9 cellular contexts compared by ENCODE assay signal in the genomic region with DNA sequence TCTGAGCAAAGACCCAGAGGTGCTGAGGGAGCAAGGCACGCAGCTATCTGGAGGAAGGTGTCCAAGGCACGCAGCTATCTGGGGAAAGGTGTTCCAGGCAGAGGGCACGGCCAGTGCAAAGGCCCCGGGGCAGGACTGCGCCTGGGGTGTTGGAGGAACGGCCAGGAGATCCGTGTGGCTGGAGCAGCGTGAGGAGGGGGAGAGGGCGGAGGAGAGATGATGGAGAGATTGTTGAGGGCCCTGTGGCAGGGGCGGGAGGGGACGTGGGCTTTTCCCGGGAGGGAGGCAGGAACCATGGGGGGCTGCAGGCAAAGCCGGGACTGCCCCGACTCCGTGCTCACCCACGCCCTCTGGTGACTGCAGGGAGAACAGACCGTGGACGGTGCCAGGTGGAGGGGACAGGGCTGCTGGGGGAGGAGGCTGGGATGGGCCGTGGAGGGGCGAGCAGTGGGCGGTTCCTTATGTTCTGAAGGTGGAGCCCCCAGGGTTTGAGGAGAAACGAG. TPM values are rescaled to one million over a fixed set of nuclear protein-coding genes. Genes with fewer than 3 reads are reported as not detected.
DNase-seq lines count a peak whose midpoint lies in the region; ATAC-seq, FAIRE-seq and TF ChIP-seq lines count a peak whose summit lies in the region.
"Had no signal": no experiment of that assay in that cellular context is flagged by ENCODE, and none has a peak within 500 bp of the region (broad histone marks: within the 10 kb centered on the region; RNA-seq: fewer than 3 reads in every experiment).

No MANE protein-coding gene starts in this region.

- DNase-seq in AG08396 (ENCODE audit: low spot score) (peak; percentile 87), H54 (ENCODE audit: insufficient read length, low spot score) (peak; percentile 65), astrocyte of the spinal cord (ENCODE audit: low read depth, low spot score) (no peak), kidney epithelial cell (ENCODE audit: low read depth) (no peak), mesenteric fat pad (ENCODE audit: low spot score) (no peak)
- DNase-seq in T-helper 2 cell treated with Interferon-gamma antibody and Interleukin-4, amounts not matched to agents 5 μg/mL and 100 μg/mL, for 36 hours (ENCODE audit: low spot score): peak; percentile 13
- DNase-seq in stimulated activated CD8-positive, alpha-beta memory T cell treated with anti-CD3 and anti-CD28 coated beads, Interleukin-12 subunit alpha, Interleukin-12 subunit beta, amount 100 ng/mL, for 1 hour (ENCODE audit: low read depth): peak; percentile 36

- no peak for ATAC-seq in GM19023 (IDR thresholded peaks at IDR 0.05; ENCODE audit: unreplicated experiment)

- H3K36me3 ChIP-seq in kidney epithelial cell (ENCODE audit: control insufficient read depth, insufficient read depth, low read length): no peaks in the 10 kb centered on the region

- H3K9me3 Mint-ChIP-seq in T-helper 2 cell treated with Interferon-gamma antibody and Interleukin-4, amounts not matched to agents 5 μg/mL and 100 μg/mL, for 36 hours: no peaks in the 10 kb centered on the region

- TF ChIP-seq CTCF in astrocyte of the spinal cord (IDR thresholded peaks at IDR 0.05; ENCODE audit: low read depth, low read length): peak; percentile 78
- peak; percentile 70 for TF ChIP-seq CTCF in kidney epithelial cell (IDR thresholded peaks at IDR 0.05; ENCODE audit: insufficient read depth, low read length, poor library complexity, severe bottlenecking)

- no peaks in the 10 kb centered on the region for H3K36me3 Mint-ChIP-seq in T-helper 2 cell treated with Interferon-gamma antibody and Interleukin-4, amounts not matched to agents 5 μg/mL and 100 μg/mL, for 36 hours (ENCODE audit: low read depth)

- in situ Hi-C loops in astrocyte of the spinal cord (cut with HindIII; ENCODE audit: low sequenced_read_pairs): no loop called here

- H3K27me3 ChIP-seq in kidney epithelial cell (ENCODE audit: control insufficient read depth, insufficient read depth, low read length): no peaks in the 10 kb centered on the region

- H3K27ac Mint-ChIP-seq in T-helper 2 cell treated with Interferon-gamma antibody and Interleukin-4, amounts not matched to agents 5 μg/mL and 100 μg/mL, for 36 hours: no peak overlapping the region

- TF ChIP-seq POLR2A in H54 (IDR thresholded peaks at IDR 0.05; ENCODE audit: low read depth, low read length): no peak

- peaks cover 5% of the 10 kb centered on the region for H3K4me1 Mint-ChIP-seq in T-helper 2 cell treated with Interferon-gamma antibody and Interleukin-4, amounts not matched to agents 5 μg/mL and 100 μg/mL, for 36 hours (ENCODE audit: low read depth)

- no peak overlapping the region for H3K4me3 Mint-ChIP-seq in T-helper 2 cell treated with Interferon-gamma antibody and Interleukin-4, amounts not matched to agents 5 μg/mL and 100 μg/mL, for 36 hours

- H3K4me3 ChIP-seq in astrocyte of the spinal cord (ENCODE audit: low read depth, low read length) (no peak overlapping the region), kidney epithelial cell (ENCODE audit: low read depth, low read length) (no peak overlapping the region)

- no peaks in the 10 kb centered on the region for H3K27me3 Mint-ChIP-seq in T-helper 2 cell treated with Interferon-gamma antibody and Interleukin-4, amounts not matched to agents 5 μg/mL and 100 μg/mL, for 36 hours (ENCODE audit: low read depth)

- FAIRE-seq in H54 (lab: Jason Lieb, UNC): no peak
- FAIRE-seq: islet of Langerhans had no signal

RNA-seq across cellular contexts. Expression of gene MISP, which starts 13.3 kb away (rescaled TPM):
- 45.6 and 52.4 TPM in 2 replicates for total RNA-seq in kidney epithelial cell
- total RNA-seq in mesenteric fat pad: 0.67 TPM

RNA-seq across cellular contexts. Expression of gene PALM, which starts 28.9 kb away (rescaled TPM):
- total RNA-seq in kidney epithelial cell (42.8 and 49.8 TPM in 2 replicates), mesenteric fat pad (212 TPM)

RNA-seq across cellular contexts. Expression of gene PRSS57, which starts 42.4 kb away (rescaled TPM):
- total RNA-seq in kidney epithelial cell (not detected in 2 replicates), mesenteric fat pad (not detected)

RNA-seq across cellular contexts. Expression of gene PTBP1, which starts 59.6 kb away (rescaled TPM):
- total RNA-seq in kidney epithelial cell (268 and 349 TPM in 2 replicates), mesenteric fat pad (236 TPM)

Comparison
In these comparisons a context has a peak if more than half of its experiments do, and no peak if none do; other contexts are left out.
1. DNase-seq: peak in AG08396 (single experiment), H54 (single experiment), T-helper 2 cell treated with Interferon-gamma antibody and Interleukin-4, amounts not matched to agents 5 μg/mL and 100 μg/mL, for 36 hours (single experiment) and stimulated activated CD8-positive, alpha-beta memory T cell treated with anti-CD3 and anti-CD28 coated beads, Interleukin-12 subunit alpha, Interleukin-12 subunit beta, amount 100 ng/mL, for 1 hour (single experiment); none in astrocyte of the spinal cord (single experiment), kidney epithelial cell (single experiment) and mesenteric fat pad (single experiment).
2. RNA of gene MISP, which starts 13.3 kb away (total RNA-seq): 45.6 to 52.4 TPM in kidney epithelial cell; 0.67 TPM in mesenteric fat pad (single experiment); every median in the first group is over 10 times any median in the second.